ENCODE assay signal across 8 cellular contexts in the genomic region with DNA sequence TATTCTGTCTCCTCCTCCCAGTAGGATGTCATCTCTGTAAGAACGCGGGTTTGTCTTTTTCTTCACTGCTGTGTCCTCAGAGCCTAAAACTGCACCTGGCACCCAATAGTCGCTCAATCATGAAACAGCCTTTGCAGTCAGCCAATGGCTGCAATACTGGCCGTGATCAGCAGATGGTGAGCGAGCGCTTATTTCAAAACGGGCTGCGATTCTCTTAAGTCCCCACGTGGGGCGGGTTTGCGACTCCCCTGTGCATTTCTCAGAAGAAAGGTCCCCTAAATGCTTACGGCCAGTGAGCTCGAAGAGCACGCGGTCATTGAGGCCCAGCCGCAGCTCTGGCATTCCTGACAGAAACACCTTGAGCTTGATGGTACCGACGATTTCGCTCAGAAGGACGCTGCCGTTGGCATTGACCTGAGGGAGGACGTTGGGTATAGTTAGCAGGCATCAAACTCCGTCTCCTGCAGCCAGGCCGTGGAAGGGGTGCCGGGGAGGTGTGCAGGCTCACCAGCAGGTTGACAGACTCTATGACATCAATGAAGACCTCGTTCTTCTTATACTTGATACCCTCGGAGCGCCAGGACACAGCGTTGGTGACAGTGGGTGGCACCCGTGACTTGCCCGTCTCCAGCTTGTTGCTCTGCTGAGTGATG. TPM values are rescaled to one million over a fixed set of nuclear protein-coding genes. Genes with fewer than 3 reads are reported as not detected.
DNase-seq lines count a peak whose midpoint lies in the region; ATAC-seq and TF ChIP-seq lines count a peak whose summit lies in the region.

No MANE protein-coding gene starts in this region.

- no peaks in the 10 kb centered on the region for H3K79me2 ChIP-seq in SU-DHL-6 (ENCODE audit: insufficient read depth, low read length)

- H3K27ac ChIP-seq in SU-DHL-6 (ENCODE audit: low read depth, low read length) (no peak overlapping the region), heart left ventricle (no peak overlapping the region), uterus (no peak overlapping the region)

- H3K4me3 Mint-ChIP-seq in activated naive CD8-positive, alpha-beta T cell treated with anti-CD3 and anti-CD28 coated beads, Interleukin-2, amount 10 ng/mL, durations not matched to agents 7 days and 5 days: peak overlapping the region; percentile 33

- H3K4me3 ChIP-seq in SU-DHL-6 (ENCODE audit: insufficient read depth, low read length, poor library complexity, severe bottlenecking): no peak overlapping the region
- peak overlapping the region in 4 of 12 donors; percentile 8 to 35 (median 12) for H3K4me3 ChIP-seq in heart left ventricle
- H3K4me3 ChIP-seq in uterus: no peak overlapping the region

- ATAC-seq in activated naive CD8-positive, alpha-beta T cell treated with anti-CD3 and anti-CD28 coated beads, Interleukin-2, amount 10 ng/mL, durations not matched to agents 7 days and 5 days (ENCODE audit: low read depth): peak; percentile 81
- ATAC-seq in heart left ventricle: peak; percentile 76 to 93 (median 90)
- no peak for ATAC-seq in HG03571 (IDR thresholded peaks at IDR 0.05; ENCODE audit: unreplicated experiment)

- no peaks in the 10 kb centered on the region for H3K9me3 Mint-ChIP-seq in activated naive CD8-positive, alpha-beta T cell treated with anti-CD3 and anti-CD28 coated beads, Interleukin-2, amount 10 ng/mL, durations not matched to agents 7 days and 5 days

- H3K27me3 ChIP-seq in SU-DHL-6 (ENCODE audit: low read length) (no peaks in the 10 kb centered on the region), heart left ventricle (no peaks in the 10 kb centered on the region), uterus (no peaks in the 10 kb centered on the region)

- POLR2A ChIA-PET in activated naive CD8-positive, alpha-beta T cell treated with anti-CD3 and anti-CD28 coated beads, Interleukin-2, amount 10 ng/mL, durations not matched to agents 7 days and 5 days (lab: Charles Lee): interaction anchor here (0.8 to 3.3 kb wide), 8 partner anchors 12 to 176 kb away, joined by 3 to 33 read pairs (median 4); a partner anchor contains a TSS

- no peaks in the 10 kb centered on the region for H3K36me3 ChIP-seq in SU-DHL-6 (ENCODE audit: low read length)
- H3K36me3 ChIP-seq in heart left ventricle: no peaks in the 10 kb centered on the region
- no peaks in the 10 kb centered on the region for H3K36me3 ChIP-seq in uterus

- no peaks in the 10 kb centered on the region for H3K9me3 ChIP-seq in SU-DHL-6 (ENCODE audit: insufficient read depth, low read length)
- no peaks in the 10 kb centered on the region for H3K9me3 ChIP-seq in heart left ventricle
- no peaks in the 10 kb centered on the region for H3K9me3 ChIP-seq in uterus

- intact Hi-C loops in heart left ventricle (cut with DNase I) (loop anchor here (1.0 to 5.0 kb wide), 7 partner anchors 63 to 120 kb away; a partner anchor contains a TSS), uterus (cut with DNase I; ENCODE audit: low total_unique reads) (loop anchor here (5.0 kb wide), 1 partner anchor 61 kb away; no protein-coding TSS in a partner anchor)

- no peaks in the 10 kb centered on the region for H4K20me1 ChIP-seq in SU-DHL-6 (ENCODE audit: low read depth, low read length)

- peak overlapping the region; percentile 19 for H3K4me2 ChIP-seq in SU-DHL-6 (ENCODE audit: low read depth, low read length, poor library complexity, severe bottlenecking)

- TF ChIP-seq CTCF in GM12872 (IDR thresholded peaks at IDR 0.05; ENCODE audit: insufficient read depth, low read depth, low read length) (peak; percentile 100), SU-DHL-6 (IDR thresholded peaks at IDR 0.05; ENCODE audit: insufficient read depth, low read length, poor library complexity, severe bottlenecking) (peak; percentile 98), heart left ventricle (IDR thresholded peaks at IDR 0.05) (peak; percentile 94 to 99 (median 98)), uterus (IDR thresholded peaks at IDR 0.05) (peak; percentile 97 to 100 (median 99))

- 20 to 24% (median 22%) methylated on average over 30 to 31 of the region's 31 CpGs for WGBS in heart left ventricle, 4 donors

- TF ChIP-seq POLR2A in heart left ventricle (IDR thresholded peaks at IDR 0.05) (no peak), uterus (IDR thresholded peaks at IDR 0.05) (peak in 1 of 2 donors; percentile 24)

- H2AFZ ChIP-seq in SU-DHL-6 (ENCODE audit: low read depth, low read length, severe bottlenecking): peak overlapping the region; percentile 15

- H3F3A ChIP-seq in SU-DHL-6 (ENCODE audit: insufficient read depth): no peaks in the 10 kb centered on the region

- DNase-seq in NCI-H128 (lab: John Stamatoyannopoulos, UW; ENCODE audit: unreplicated experiment): peak; percentile 82
- peak; percentile 89 for DNase-seq in activated naive CD8-positive, alpha-beta T cell treated with anti-CD3 and anti-CD28 coated beads, Interleukin-2, amount 10 ng/mL, durations not matched to agents 7 days and 5 days
- peak; percentile 83 to 89 (median 87) for DNase-seq in heart left ventricle
- peak; percentile 77 for DNase-seq in pulmonary artery endothelial cell (ENCODE audit: low read depth, low spot score)
- peak; percentile 89 to 90 for DNase-seq in uterus

- H3K9ac ChIP-seq in SU-DHL-6 (ENCODE audit: low read length): no peak overlapping the region

- peaks cover 6% of the 10 kb centered on the region for H3K27me3 Mint-ChIP-seq in activated naive CD8-positive, alpha-beta T cell treated with anti-CD3 and anti-CD28 coated beads, Interleukin-2, amount 10 ng/mL, durations not matched to agents 7 days and 5 days

- H3K9me2 ChIP-seq in SU-DHL-6 (replicated peaks; ENCODE audit: insufficient read depth, low read length): no peaks in the 10 kb centered on the region

- peaks cover 0 to 6% (median 3%) of the 10 kb centered on the region in 12 donors for H3K4me1 ChIP-seq in heart left ventricle
- no peaks in the 10 kb centered on the region for H3K4me1 ChIP-seq in uterus

- H3K27ac Mint-ChIP-seq in activated naive CD8-positive, alpha-beta T cell treated with anti-CD3 and anti-CD28 coated beads, Interleukin-2, amount 10 ng/mL, durations not matched to agents 7 days and 5 days: no peak overlapping the region

- H3K36me3 Mint-ChIP-seq in activated naive CD8-positive, alpha-beta T cell treated with anti-CD3 and anti-CD28 coated beads, Interleukin-2, amount 10 ng/mL, durations not matched to agents 7 days and 5 days: no peaks in the 10 kb centered on the region

- H3K4me1 Mint-ChIP-seq in activated naive CD8-positive, alpha-beta T cell treated with anti-CD3 and anti-CD28 coated beads, Interleukin-2, amount 10 ng/mL, durations not matched to agents 7 days and 5 days: peaks cover 15% of the 10 kb centered on the region

RNA-seq across cellular contexts. Expression of a gene that starts 6.0 kb away (rescaled TPM):
- not detected for total RNA-seq in activated naive CD8-positive, alpha-beta T cell treated with anti-CD3 and anti-CD28 coated beads, Interleukin-2, amount 10 ng/mL, durations not matched to agents 7 days and 5 days
- 1 to 10 TPM in 1 of 9 donors, not detected in 8; 3.6 TPM for total RNA-seq in heart left ventricle
- polyA plus RNA-seq in heart left ventricle: not detected
- not detected in 2 replicates for total RNA-seq in pulmonary artery endothelial cell
- 10 to 100 TPM in 2 of 4 donors, not detected in 2; 14.9 to 16.7 TPM for total RNA-seq in uterus

RNA-seq across cellular contexts. Expression of a gene that starts 12.3 kb away (rescaled TPM):
- total RNA-seq in activated naive CD8-positive, alpha-beta T cell treated with anti-CD3 and anti-CD28 coated beads, Interleukin-2, amount 10 ng/mL, durations not matched to agents 7 days and 5 days: 10 to 100 TPM; 93.0 to 95.9 TPM
- total RNA-seq in heart left ventricle: 10 to 100 TPM in 6 of 9 donors, 1 to 10 TPM in 3; 6.8 to 19.9 (median 11.8) TPM
- 10 to 100 TPM; 11.1 to 28.0 TPM for polyA plus RNA-seq in heart left ventricle
- total RNA-seq in pulmonary artery endothelial cell: 4.7 and 4.9 TPM in 2 replicates
- total RNA-seq in uterus: 10 to 100 TPM in 1 of 4 donors, 1 to 10 TPM in 3; 7.7 to 14.6 (median 7.8) TPM

RNA-seq across cellular contexts. Expression of a gene that starts 15.3 kb away (rescaled TPM):
- total RNA-seq in activated naive CD8-positive, alpha-beta T cell treated with anti-CD3 and anti-CD28 coated beads, Interleukin-2, amount 10 ng/mL, durations not matched to agents 7 days and 5 days: 10 to 100 TPM; 76.2 to 85.4 TPM
- total RNA-seq in heart left ventricle (10 to 100 TPM in 6 of 9 donors, 1 to 10 TPM in 3; 6.7 to 13.0 (median 10.4) TPM), pulmonary artery endothelial cell (9.8 and 13.7 TPM in 2 replicates), uterus (100 to 1,000 TPM in 1 of 4 donors, 10 to 100 TPM in 2, 1 to 10 TPM in 1; 9.0 to 152 (median 27.6) TPM)
- polyA plus RNA-seq in heart left ventricle: 10 to 100 TPM in 1 of 2 donors, 1 to 10 TPM in 1; 9.8 to 15.0 TPM

RNA-seq across cellular contexts. Expression of a gene that starts 37.4 kb away (rescaled TPM):
- total RNA-seq in activated naive CD8-positive, alpha-beta T cell treated with anti-CD3 and anti-CD28 coated beads, Interleukin-2, amount 10 ng/mL, durations not matched to agents 7 days and 5 days: 10 to 100 TPM; 50.4 to 66.6 TPM
- total RNA-seq in heart left ventricle (10 to 100 TPM; 47.3 to 76.1 (median 55.3) TPM), pulmonary artery endothelial cell (12.1 and 12.5 TPM in 2 replicates), uterus (10 to 100 TPM in 2 of 4 donors, 1 to 10 TPM in 2; 4.4 to 22.1 (median 8.4) TPM)
- polyA plus RNA-seq in heart left ventricle: 10 to 100 TPM; 55.9 to 83.5 TPM

RNA-seq across cellular contexts. Expression of a gene that starts 44.2 kb away (rescaled TPM):
- 100 to 1,000 TPM; 155 to 156 TPM for total RNA-seq in activated naive CD8-positive, alpha-beta T cell treated with anti-CD3 and anti-CD28 coated beads, Interleukin-2, amount 10 ng/mL, durations not matched to agents 7 days and 5 days
- total RNA-seq in heart left ventricle (100 to 1,000 TPM in 2 of 9 donors, 10 to 100 TPM in 7; 63.8 to 130 (median 91.9) TPM), pulmonary artery endothelial cell (27.3 and 31.0 TPM in 2 replicates), uterus (100 to 1,000 TPM in 1 of 4 donors, 10 to 100 TPM in 3; 38.5 to 107 (median 65.8) TPM)
- 10 to 100 TPM; 43.1 to 66.3 TPM for polyA plus RNA-seq in heart left ventricle

Comparison
In these comparisons a context has a peak if more than half of its experiments do, and no peak if none do; other contexts are left out.
1. RNA of a gene that starts 12.3 kb away (total RNA-seq): 93.0 to 95.9 TPM in activated naive CD8-positive, alpha-beta T cell treated with anti-CD3 and anti-CD28 coated beads, Interleukin-2, amount 10 ng/mL, durations not matched to agents 7 days and 5 days; 6.8 to 19.9 TPM in heart left ventricle, 7.7 to 14.6 TPM in uterus and 4.7 to 4.9 TPM in pulmonary artery endothelial cell; every median in the first group is over 4 times any median in the second.
2. Peak in every context shown above with its lines, with median percentiles within 50 percentile points of each other: CTCF ChIP-seq and DNase-seq.